ENCODE assay signal across 26 cellular contexts in the genomic region with DNA sequence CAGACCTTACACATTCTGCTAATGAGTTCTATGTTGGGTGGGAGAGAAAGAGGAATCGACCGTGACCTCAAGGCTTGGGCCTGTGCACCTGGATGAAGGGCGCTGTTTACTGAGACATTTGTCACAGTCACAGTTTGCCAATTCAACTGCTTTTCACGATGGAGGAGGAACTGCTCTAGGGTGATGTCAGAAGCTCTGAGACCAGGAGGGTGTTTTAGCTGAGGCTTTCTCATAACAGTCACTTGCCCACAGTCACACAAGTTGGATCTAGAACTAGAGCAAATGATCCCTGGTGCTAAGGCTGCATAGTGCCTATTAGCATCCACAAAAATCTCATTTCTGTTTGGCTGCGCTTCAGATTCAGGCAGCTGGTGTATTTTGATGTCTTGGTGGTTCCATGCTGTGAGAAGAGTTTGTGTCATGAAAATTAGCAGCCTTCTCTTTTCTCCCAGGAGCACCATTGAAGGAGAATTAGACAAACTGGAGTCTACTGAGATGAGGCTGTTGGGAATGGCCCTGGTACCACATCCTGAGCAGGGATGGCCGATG.
"Had no signal": no experiment of that assay in that cellular context is flagged by ENCODE, and none has a peak within 500 bp of the region (broad histone marks: within the 10 kb centered on the region; RNA-seq: fewer than 3 reads in every experiment).

No MANE protein-coding gene starts in this region.

- H3K27ac ChIP-seq: ascending aorta, body of pancreas, Peyer's patch, SJSA1 had no signal

- H3K36me3 ChIP-seq: ascending aorta, MG63, Peyer's patch, SJSA1 had no signal

- DNase-seq: activated CD4-positive, alpha-beta T cell treated with anti-CD3 and anti-CD28 coated beads for 4 hours; activated CD8-positive, alpha-beta memory T cell treated with anti-CD3 and anti-CD28 coated beads, Interleukin-2, amount 50 U/mL, for 48 hours; activated CD8-positive, alpha-beta T cell treated with anti-CD3 and anti-CD28 coated beads for 36 hours; activated effector memory CD4-positive, alpha-beta T cell treated with Interleukin-2 at 50 U/mL for 16 hours; activated naive CD4-positive, alpha-beta T cell treated with Interleukin-2 at 50 U/mL for 16 hours; activated naive CD8-positive, alpha-beta T cell treated with anti-CD3 and anti-CD28 coated beads, Interleukin-2, amount 50 U/mL, for 24 hours; activated T-cell treated with anti-CD3 and anti-CD28 coated beads, Interleukin-2, amount 50 U/mL, for 24 hours; amniotic stem cell; body of pancreas; MG63; MV-4-11; NCI-H1092 treated with DMSO at 0.1 percent for 48 hours; NCI-H1417 treated with DMSO at 0.1 percent for 48 hours; NCI-H1694; NCI-H2029; NCI-H2107; NCI-H345; NCI-H510A; NCI-H526 treated with DMSO at 0.1 percent for 48 hours; NCI-H82; Peyer's patch; SHP77; SW 1271 had no signal

- H3K27me3 ChIP-seq: ascending aorta, body of pancreas, MG63, Peyer's patch, SJSA1 had no signal

- FAIRE-seq: colon had no signal

- H3K4me3 ChIP-seq: ascending aorta, body of pancreas, MG63, Peyer's patch, SJSA1 had no signal

- H3K9me3 ChIP-seq: ascending aorta, body of pancreas, MG63, Peyer's patch, SJSA1 had no signal
